ENCODE assay signal across 8 cellular contexts in genomic region chr11:45105233-45105992, GRCh38. TPM values are rescaled to one million over a fixed set of nuclear protein-coding genes. Genes with fewer than 3 reads are reported as not detected.
DNase-seq lines count a peak whose midpoint lies in the region; ATAC-seq lines count a peak whose summit lies in the region.

No MANE protein-coding gene starts in this region.

- no peaks in the 10 kb centered on the region for H3K4me1 ChIP-seq in right cardiac atrium (ENCODE audit: control insufficient read depth, insufficient read depth, low read length)

- DNase-seq in ACHN (peak; percentile 58), NCI-H1436 (lab: John Stamatoyannopoulos, UW) (peak; percentile 92), T-cell (peak in 31 of 34 experiments; percentile 32 to 67 (median 53)), anterior cingulate cortex (lab: John Stamatoyannopoulos, UW) (peak in 39 of 58 donors; percentile 33 to 79 (median 57)), right cardiac atrium (peak; percentile 86 to 92 (median 91)), skeletal muscle cell (ENCODE audit: low read depth) (peak; percentile 42)

- H3K27ac ChIP-seq in right cardiac atrium (ENCODE audit: low read length), result no peak overlapping the region

- no peaks in the 10 kb centered on the region for H3K9me3 Mint-ChIP-seq in T-cell

- H3K36me3 Mint-ChIP-seq in T-cell, result no peaks in the 10 kb centered on the region

- H3K27ac Mint-ChIP-seq in T-cell, result no peak overlapping the region

- no peak overlapping the region for H3K4me3 Mint-ChIP-seq in T-cell

- in situ Hi-C loops in ACHN (cut with HindIII; ENCODE audit: low pct_ligation_motif_present, low pct_unique_long_range_greater_than_20kb, low sequenced_read_pairs), result loop anchor here (25.0 kb wide), 2 partner anchors 168 to 232 kb away; no protein-coding TSS in a partner anchor

- ATAC-seq in GM18517 (IDR thresholded peaks at IDR 0.05; ENCODE audit: unreplicated experiment) (peak; percentile 42), T-cell (replicated peaks in 1 of 4) (peak in 2 of 4 experiments; percentile 36 to 56), right cardiac atrium (peak; percentile 81 to 85), GM18870 (IDR thresholded peaks at IDR 0.05; ENCODE audit: unreplicated experiment) (no peak)

- no peaks in the 10 kb centered on the region for H3K9me3 ChIP-seq in right cardiac atrium (ENCODE audit: control insufficient read depth, low read length)

- WGBS in right cardiac atrium, result 29% methylated on average over 7 of the region's 7 CpGs

- H3K4me1 Mint-ChIP-seq in T-cell, result peaks cover 12 to 24% (median 14%) of the 10 kb centered on the region in 3 donors

- CTCF ChIA-PET in T-cell (lab: Charles Lee), result interaction anchor here (0.6 to 9.8 kb wide), 21 partner anchors 9 to 244 kb away, joined by 3 to 179 read pairs (median 6); no protein-coding TSS in a partner anchor

- peaks cover 0 to 6% of the 10 kb centered on the region in 2 donors for H3K27me3 Mint-ChIP-seq in T-cell

- H3K4me3 ChIP-seq in right cardiac atrium (ENCODE audit: low read length) (no peak overlapping the region), skeletal muscle cell (ENCODE audit: low read depth, low read length) (no peak overlapping the region)

- POLR2A ChIA-PET in T-cell (lab: Charles Lee), result no interaction called here

- intact Hi-C loops in right cardiac atrium (cut with DNase I), result loop anchor here in 2 of 4 donors (1.0 to 2.0 kb wide), 2 partner anchors 169 kb away; no protein-coding TSS in a partner anchor

- H3K27me3 ChIP-seq in right cardiac atrium (ENCODE audit: control insufficient read depth, insufficient read depth), result no peaks in the 10 kb centered on the region

RNA-seq across cellular contexts. Expression of gene PRDM11, which starts 41.0 kb away (rescaled TPM):
- total RNA-seq in T-cell (10 to 100 TPM in 3 of 5 donors, 1 to 10 TPM in 2; 8.7 to 12.5 (median 10.6) TPM), right cardiac atrium (10 to 100 TPM; 27.5 to 33.9 (median 29.9) TPM)
- 9.5 TPM for polyA plus RNA-seq in right cardiac atrium

Comparison
In these comparisons a context has a peak if more than half of its experiments do, and no peak if none do; other contexts are left out.
1. DNase-seq: peak in every context shown above with its lines; median percentile 92 in NCI-H1436; 91 in right cardiac atrium; 58 in ACHN; 57 in anterior cingulate cortex; 53 in T-cell; 42 in skeletal muscle cell.